11 cellular contexts compared by ENCODE assay signal in genomic region chr7:24882989-24883631, GRCh38.
DNase-seq lines count a peak whose midpoint lies in the region; ATAC-seq lines count a peak whose summit lies in the region.
"Had no signal": no experiment of that assay in that cellular context is flagged by ENCODE, and none has a peak within 500 bp of the region (broad histone marks: within the 10 kb centered on the region; RNA-seq: fewer than 3 reads in every experiment).

No MANE protein-coding gene starts in this region.

- no peak overlapping the region for H3K4me3 Mint-ChIP-seq in immature natural killer cell
- H3K4me3 Mint-ChIP-seq: activated naive CD8-positive, alpha-beta T cell treated with anti-CD3 and anti-CD28 coated beads, Interleukin-2, amount 10 ng/mL, durations not matched to agents 7 days and 5 days had no signal

- ATAC-seq in GM21723 (IDR thresholded peaks at IDR 0.05; ENCODE audit: unreplicated experiment): no peak

- H3K27ac Mint-ChIP-seq in immature natural killer cell: peak overlapping the region in 3 of 6 donors; percentile 11 to 63 (median 17)
- H3K27ac Mint-ChIP-seq: activated naive CD8-positive, alpha-beta T cell treated with anti-CD3 and anti-CD28 coated beads, Interleukin-2, amount 10 ng/mL, durations not matched to agents 7 days and 5 days had no signal

- DNase-seq in NCI-H510A treated with DMSO at 0.1 percent for 48 hours (lab: John Stamatoyannopoulos, UW): peak; percentile 46
- no peak for DNase-seq in NCI-H510A (lab: John Stamatoyannopoulos, UW)
- peak; percentile 93 for DNase-seq in RPMI7951 (ENCODE audit: low read depth)
- peak; percentile 89 for DNase-seq in fibroblast of gingiva (ENCODE audit: low read depth)
- peak; percentile 67 for DNase-seq in stimulated activated CD4-positive, alpha-beta T cell treated with anti-CD3 and anti-CD28 coated beads, Interleukin-1b, Interleukin-23, amount 100 ng/mL, for 48 hours
- no peak for DNase-seq in GM19240 (ENCODE audit: insufficient read length, low spot score)
- no peak for DNase-seq in immature natural killer cell
- DNase-seq: activated naive CD8-positive, alpha-beta T cell treated with anti-CD3 and anti-CD28 coated beads, Interleukin-2, amount 10 ng/mL, durations not matched to agents 7 days and 5 days; mesendoderm; NCI-H1694 treated with DMSO at 0.1 percent for 48 hours had no signal

- no peaks in the 10 kb centered on the region for H3K9me3 Mint-ChIP-seq in immature natural killer cell
- H3K9me3 Mint-ChIP-seq: activated naive CD8-positive, alpha-beta T cell treated with anti-CD3 and anti-CD28 coated beads, Interleukin-2, amount 10 ng/mL, durations not matched to agents 7 days and 5 days had no signal

- peaks cover 2 to 3% (median 2%) of the 10 kb centered on the region in 3 donors for H3K27me3 Mint-ChIP-seq in immature natural killer cell (ENCODE audit: low read depth in 3 of 3)
- H3K27me3 Mint-ChIP-seq: activated naive CD8-positive, alpha-beta T cell treated with anti-CD3 and anti-CD28 coated beads, Interleukin-2, amount 10 ng/mL, durations not matched to agents 7 days and 5 days had no signal

- peaks cover 11 to 26% (median 23%) of the 10 kb centered on the region in 3 donors for H3K36me3 Mint-ChIP-seq in immature natural killer cell

- H3K4me1 Mint-ChIP-seq in immature natural killer cell: peaks cover 17 to 48% of the 10 kb centered on the region in 2 donors

Comparison
In these comparisons a context has a peak if more than half of its experiments do, and no peak if none do; other contexts are left out.
1. DNase-seq: peak in NCI-H510A treated with DMSO at 0.1 percent for 48 hours (single experiment), RPMI7951 (single experiment), fibroblast of gingiva (single experiment) and stimulated activated CD4-positive, alpha-beta T cell treated with anti-CD3 and anti-CD28 coated beads, Interleukin-1b, Interleukin-23, amount 100 ng/mL, for 48 hours (single experiment); none in NCI-H510A (single experiment), GM19240 (single experiment) and immature natural killer cell (0 of 3).